8 cellular contexts compared by ENCODE assay signal in the genomic region with DNA sequence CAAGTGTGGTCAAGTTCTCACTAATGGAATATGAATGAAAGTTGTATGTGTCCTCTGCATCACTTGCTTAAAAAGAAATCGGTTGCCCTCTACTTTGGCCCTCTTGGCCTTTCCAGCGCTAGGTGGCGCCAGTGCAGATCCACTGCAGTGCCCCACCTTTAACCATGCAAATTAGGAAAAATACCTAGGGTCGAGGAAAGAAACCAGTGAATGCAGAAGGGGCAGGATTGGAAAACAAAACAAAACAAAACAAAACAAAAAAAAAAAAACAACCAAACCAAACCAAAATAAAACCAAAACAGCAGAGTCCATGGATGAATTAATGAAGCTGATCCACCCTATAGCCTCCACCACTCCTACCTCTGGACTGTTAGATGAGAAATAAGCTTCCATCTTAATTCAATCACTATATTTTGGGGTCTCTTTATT. TPM values are rescaled to one million over a fixed set of nuclear protein-coding genes. Genes with fewer than 3 reads are reported as not detected.
A peak's percentile ranks its signal among the peaks of the same experiment; 100 is the strongest.
DNase-seq lines count a peak whose midpoint lies in the region; ATAC-seq and TF ChIP-seq lines count a peak whose summit lies in the region.

No MANE protein-coding gene starts in this region.

- H3K4me2 ChIP-seq in OCI-LY3 (ENCODE audit: low read length) (peak overlapping the region; percentile 39), fibroblast of lung (ENCODE audit: extremely low read depth, insufficient read depth, low read length) (no peak overlapping the region)

- H3K9me3 ChIP-seq in OCI-LY3 (ENCODE audit: insufficient read depth, low read length) (no peaks in the 10 kb centered on the region), fibroblast of lung (ENCODE audit: control insufficient read depth, insufficient read depth, low read depth, low read length) (no peaks in the 10 kb centered on the region), thoracic aorta (no peaks in the 10 kb centered on the region)

- no peak for ATAC-seq in thoracic aorta (ENCODE audit: insufficient number of reproducible peaks, low FRiP score, low read depth)

- H3K4me1 ChIP-seq in OCI-LY3 (ENCODE audit: low read length) (peaks cover 43% of the 10 kb centered on the region), fibroblast of lung (ENCODE audit: control insufficient read depth, extremely low read depth, insufficient read depth, low read length) (peaks cover 3% of the 10 kb centered on the region), thoracic aorta (ENCODE audit: control insufficient read depth in 1 of 2, low read depth in 2 of 2) (peaks cover 18 to 33% of the 10 kb centered on the region in 2 donors)

- TF ChIP-seq CTCF in HFF-Myc (IDR thresholded peaks at IDR 0.05; ENCODE audit: low read depth, low read length, missing control alignments) (peak; percentile 92), OCI-LY3 (IDR thresholded peaks at IDR 0.05; ENCODE audit: low read depth, low read length) (peak; percentile 91), fibroblast of lung (conservative IDR thresholded peaks at IDR 0.05 in 1 of 2, IDR thresholded peaks at IDR 0.05 in 1 of 2; ENCODE audit: low read depth in 1 of 2, low read length in 2 of 2) (peak; percentile 89 to 95), thoracic aorta (IDR thresholded peaks at IDR 0.05) (peak; percentile 80)

- H3K27ac ChIP-seq in OCI-LY3 (ENCODE audit: low read length): peak overlapping the region; percentile 26; the same call in 1 of the 2 replicates
- no peak overlapping the region for H3K27ac ChIP-seq in fibroblast of lung (ENCODE audit: insufficient read depth, low read length)
- H3K27ac ChIP-seq in thoracic aorta: peak overlapping the region in 1 of 2 donors; percentile 99

- H3K79me2 ChIP-seq in OCI-LY3 (ENCODE audit: low read length) (peaks cover 10% of the 10 kb centered on the region; the same call in 1 of the 2 replicates), fibroblast of lung (ENCODE audit: control insufficient read depth, insufficient read depth, low read length) (no peaks in the 10 kb centered on the region)

- no peaks in the 10 kb centered on the region for H4K20me1 ChIP-seq in OCI-LY3 (ENCODE audit: insufficient read depth, low read length)
- no peaks in the 10 kb centered on the region for H4K20me1 ChIP-seq in fibroblast of lung (ENCODE audit: control insufficient read depth, extremely low read depth, insufficient read depth, low read length)

- H2AFZ ChIP-seq in OCI-LY3 (ENCODE audit: low read depth, low read length): no peak overlapping the region
- no peak overlapping the region for H2AFZ ChIP-seq in fibroblast of lung (ENCODE audit: low read length)

- DNase-seq in Ammon's horn (ENCODE audit: low spot score) (peak; percentile 76), HFF-Myc (ENCODE audit: extremely low read depth, low read depth) (peak; percentile 41), activated T-cell treated with anti-CD3 and anti-CD28 coated beads for 48 hours (ENCODE audit: low read depth) (peak; percentile 73), fibroblast of lung (ENCODE audit: low read depth in 2 of 2) (peak; percentile 49 to 73), nucleus accumbens (lab: John Stamatoyannopoulos, UW) (peak in 42 of 56 donors; percentile 1 to 82 (median 31)), thoracic aorta (ENCODE audit: low spot score) (peak; percentile 32), GOT3 (lab: John Stamatoyannopoulos, UW) (no peak)

- no peaks in the 10 kb centered on the region for H3K36me3 ChIP-seq in OCI-LY3 (replicated peaks; ENCODE audit: low read depth, low read length)
- H3K36me3 ChIP-seq in fibroblast of lung (ENCODE audit: control insufficient read depth, insufficient read depth, low read length): no peaks in the 10 kb centered on the region
- no peaks in the 10 kb centered on the region for H3K36me3 ChIP-seq in thoracic aorta

- H3K9ac ChIP-seq in OCI-LY3 (ENCODE audit: low read length): peak overlapping the region; percentile 24; the same call in 1 of the 2 replicates
- H3K9ac ChIP-seq in fibroblast of lung (ENCODE audit: insufficient read depth, low read length): no peak overlapping the region

- H3K4me3 ChIP-seq in HFF-Myc (replicated peaks; ENCODE audit: low read depth, low read length): no peak overlapping the region
- no peak overlapping the region for H3K4me3 ChIP-seq in OCI-LY3 (ENCODE audit: low read length)
- no peak overlapping the region for H3K4me3 ChIP-seq in fibroblast of lung (replicated peaks in 1 of 4; ENCODE audit: control extremely low read depth in 1 of 4, insufficient read depth in 1 of 4, low read depth in 3 of 4, low read length in 4 of 4)
- no peak overlapping the region for H3K4me3 ChIP-seq in thoracic aorta

- H3K27me3 ChIP-seq in OCI-LY3 (ENCODE audit: low read depth, low read length) (no peaks in the 10 kb centered on the region), fibroblast of lung (ENCODE audit: control insufficient read depth, insufficient read depth, low read length) (no peaks in the 10 kb centered on the region), thoracic aorta (replicated peaks; ENCODE audit: insufficient read depth) (no peaks in the 10 kb centered on the region)

RNA-seq across cellular contexts. Expression of a gene that starts 12.9 kb away (rescaled TPM):
- total RNA-seq in fibroblast of lung: 61.4 and 68.9 TPM in 2 replicates
- polyA plus RNA-seq in fibroblast of lung: 39.5 TPM in 2 replicates
- polyA plus RNA-seq in fibroblast of lung (2012): 32.9 and 41.0 TPM in 2 replicates
- 12.8 and 12.9 TPM in 2 replicates for polyA minus RNA-seq in fibroblast of lung (ENCODE audit: low replicate concordance)
- total RNA-seq in thoracic aorta: 100 to 1,000 TPM in 1 of 2 donors, 10 to 100 TPM in 1; 49.5 to 126 TPM

RNA-seq across cellular contexts. Expression of a gene that starts 27.4 kb away (rescaled TPM):
- total RNA-seq in fibroblast of lung (48.8 and 67.4 TPM in 2 replicates), thoracic aorta (10 to 100 TPM; 33.7 to 67.2 TPM)
- polyA plus RNA-seq in fibroblast of lung: 54.7 and 71.5 TPM in 2 replicates
- polyA plus RNA-seq in fibroblast of lung (2012): 61.5 and 73.6 TPM in 2 replicates
- 78.8 and 83.3 TPM in 2 replicates for polyA minus RNA-seq in fibroblast of lung (ENCODE audit: low replicate concordance)
